ENCODE assay signal across 8 cellular contexts in the genomic region with DNA sequence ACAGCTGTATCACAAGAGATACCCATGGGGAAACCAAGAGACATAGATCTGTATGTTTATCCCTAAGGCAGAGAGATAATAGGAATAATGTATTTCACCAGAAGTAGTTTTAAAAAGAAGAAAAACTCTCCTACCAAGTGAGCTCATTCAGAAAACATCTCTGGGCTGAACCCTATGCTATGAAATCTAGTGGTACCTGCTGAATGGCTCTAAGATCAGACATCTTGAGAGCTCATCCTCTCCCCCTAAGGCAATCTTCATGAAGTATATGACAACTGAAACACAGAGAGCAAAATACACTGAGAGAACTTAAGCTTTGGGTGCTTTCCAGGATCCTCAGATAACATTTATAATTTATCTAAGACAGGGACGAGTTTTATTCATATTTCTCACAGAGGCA.
"Had no signal": no experiment of that assay in that cellular context is flagged by ENCODE, and none has a peak within 500 bp of the region (broad histone marks: within the 10 kb centered on the region; RNA-seq: fewer than 3 reads in every experiment).

No MANE protein-coding gene starts in this region.

- H2AFZ ChIP-seq: GM23248 had no signal

- H3K4me3 ChIP-seq: GM23248, HAP-1 had no signal

- H3K27ac ChIP-seq: GM23248, HL-60 had no signal

- H3K4me1 ChIP-seq: HAP-1 had no signal

- H3K9me3 ChIP-seq: HAP-1 had no signal

- ATAC-seq: HCT116 had no signal

- DNase-seq: GM23248, GOT3, H7, HFFc6, IMR-90 had no signal

- H3K9ac ChIP-seq: GM23248 had no signal

- H3K36me3 ChIP-seq: HAP-1 had no signal
